8 cellular contexts compared by ENCODE assay signal in genomic region chr6:137926207-137926731, GRCh38. TPM values are rescaled to one million over a fixed set of nuclear protein-coding genes. Genes with fewer than 3 reads are reported as not detected.
DNase-seq lines count a peak whose midpoint lies in the region; ATAC-seq lines count a peak whose summit lies in the region.

No MANE protein-coding gene starts in this region.

- CTCF ChIA-PET in activated CD8-positive, alpha-beta memory T cell treated with anti-CD3 and anti-CD28 coated beads, Interleukin-2, amount 10 ng/mL, durations not matched to agents 7 days and 5 days (lab: Charles Lee): interaction anchor here (0.9 to 4.9 kb wide), 7 partner anchors 8 to 59 kb away, joined by 3 to 32 read pairs (median 7); partner anchors contain the start of gene TNFAIP3

- peaks cover 40% of the 10 kb centered on the region for H3K4me1 Mint-ChIP-seq in activated CD8-positive, alpha-beta memory T cell treated with anti-CD3 and anti-CD28 coated beads, Interleukin-2, amount 10 ng/mL, durations not matched to agents 7 days and 5 days
- H3K4me1 Mint-ChIP-seq in T-helper 17 cell: peaks cover 32% of the 10 kb centered on the region
- H3K4me1 Mint-ChIP-seq in stimulated activated naive CD8-positive, alpha-beta T cell treated with anti-CD3 and anti-CD28 coated beads, Interleukin-15, amount 100 ng/mL, for 72 hours: peaks cover 83% of the 10 kb centered on the region

- H3K27ac Mint-ChIP-seq in activated CD8-positive, alpha-beta memory T cell treated with anti-CD3 and anti-CD28 coated beads, Interleukin-2, amount 10 ng/mL, durations not matched to agents 7 days and 5 days: peak overlapping the region; percentile 87
- H3K27ac Mint-ChIP-seq in T-helper 17 cell: peak overlapping the region; percentile 90
- peak overlapping the region in 1 of 2 donors; percentile 95 for H3K27ac Mint-ChIP-seq in stimulated activated naive CD8-positive, alpha-beta T cell treated with anti-CD3 and anti-CD28 coated beads, Interleukin-15, amount 100 ng/mL, for 72 hours

- no peak for ATAC-seq in activated CD8-positive, alpha-beta memory T cell treated with anti-CD3 and anti-CD28 coated beads, Interleukin-2, amount 10 ng/mL, durations not matched to agents 7 days and 5 days
- ATAC-seq in T-helper 17 cell (no peak), GM19467 (IDR thresholded peaks at IDR 0.05; ENCODE audit: unreplicated experiment) (no peak), GM19463 (IDR thresholded peaks at IDR 0.05; ENCODE audit: unreplicated experiment) (no peak)
- no peak for ATAC-seq in stimulated activated naive CD8-positive, alpha-beta T cell treated with anti-CD3 and anti-CD28 coated beads, Interleukin-15, amount 100 ng/mL, for 72 hours

- H3K9me3 ChIP-seq in T-helper 17 cell (ENCODE audit: control insufficient read depth, low read length, poor library complexity, severe bottlenecking): no peaks in the 10 kb centered on the region

- no peak for DNase-seq in activated CD8-positive, alpha-beta memory T cell treated with anti-CD3 and anti-CD28 coated beads, Interleukin-2, amount 10 ng/mL, durations not matched to agents 7 days and 5 days
- no peak for DNase-seq in activated CD8-positive, alpha-beta memory T cell treated with anti-CD3 and anti-CD28 coated beads, Interleukin-2, amount 50 U/mL, for 48 hours
- DNase-seq in T-helper 17 cell: no peak
- DNase-seq in iPS DF 19.7 (ENCODE audit: low read depth, low spot score): peak; percentile 40
- no peak for DNase-seq in stimulated activated naive CD8-positive, alpha-beta T cell treated with anti-CD3 and anti-CD28 coated beads, Interleukin-15, amount 100 ng/mL, for 72 hours
- DNase-seq in NCI-H2029 (lab: John Stamatoyannopoulos, UW): no peak

- no peak overlapping the region for H3K4me3 Mint-ChIP-seq in activated CD8-positive, alpha-beta memory T cell treated with anti-CD3 and anti-CD28 coated beads, Interleukin-2, amount 10 ng/mL, durations not matched to agents 7 days and 5 days
- peak overlapping the region; percentile 3 for H3K4me3 Mint-ChIP-seq in T-helper 17 cell
- peak overlapping the region; percentile 48 to 63 for H3K4me3 Mint-ChIP-seq in stimulated activated naive CD8-positive, alpha-beta T cell treated with anti-CD3 and anti-CD28 coated beads, Interleukin-15, amount 100 ng/mL, for 72 hours

- no peaks in the 10 kb centered on the region for H3K9me3 Mint-ChIP-seq in activated CD8-positive, alpha-beta memory T cell treated with anti-CD3 and anti-CD28 coated beads, Interleukin-2, amount 10 ng/mL, durations not matched to agents 7 days and 5 days (ENCODE audit: low read depth)
- H3K9me3 Mint-ChIP-seq in stimulated activated naive CD8-positive, alpha-beta T cell treated with anti-CD3 and anti-CD28 coated beads, Interleukin-15, amount 100 ng/mL, for 72 hours: no peaks in the 10 kb centered on the region

- H3K27me3 Mint-ChIP-seq in activated CD8-positive, alpha-beta memory T cell treated with anti-CD3 and anti-CD28 coated beads, Interleukin-2, amount 10 ng/mL, durations not matched to agents 7 days and 5 days: no peaks in the 10 kb centered on the region
- H3K27me3 Mint-ChIP-seq in T-helper 17 cell: no peaks in the 10 kb centered on the region
- no peaks in the 10 kb centered on the region for H3K27me3 Mint-ChIP-seq in stimulated activated naive CD8-positive, alpha-beta T cell treated with anti-CD3 and anti-CD28 coated beads, Interleukin-15, amount 100 ng/mL, for 72 hours

- H3K36me3 Mint-ChIP-seq in activated CD8-positive, alpha-beta memory T cell treated with anti-CD3 and anti-CD28 coated beads, Interleukin-2, amount 10 ng/mL, durations not matched to agents 7 days and 5 days: peaks cover 7% of the 10 kb centered on the region
- no peaks in the 10 kb centered on the region for H3K36me3 Mint-ChIP-seq in T-helper 17 cell (ENCODE audit: low read depth)

RNA-seq across cellular contexts. Expression of gene TNFAIP3, which starts 59.2 kb away (rescaled TPM):
- 100 to 1,000 TPM in 1 of 2 experiments, 10 to 100 TPM in 1; 86.7 to 225 TPM for total RNA-seq in activated CD8-positive, alpha-beta memory T cell treated with anti-CD3 and anti-CD28 coated beads, Interleukin-2, amount 10 ng/mL, durations not matched to agents 7 days and 5 days
- total RNA-seq in T-helper 17 cell: 1,000 to 10,000 TPM; 4,032 to 4,607 TPM

Comparison
In these comparisons a context has a peak if more than half of its experiments do, and no peak if none do; other contexts are left out.
1. RNA of gene TNFAIP3, which starts 59.2 kb away (total RNA-seq): 4,032 to 4,607 TPM in T-helper 17 cell; 86.7 to 225 TPM in activated CD8-positive, alpha-beta memory T cell treated with anti-CD3 and anti-CD28 coated beads, Interleukin-2, amount 10 ng/mL, durations not matched to agents 7 days and 5 days; every median in the first group is over 10 times any median in the second.